Comparison of ENCODE assay signal across 15 cellular contexts in the genomic region with DNA sequence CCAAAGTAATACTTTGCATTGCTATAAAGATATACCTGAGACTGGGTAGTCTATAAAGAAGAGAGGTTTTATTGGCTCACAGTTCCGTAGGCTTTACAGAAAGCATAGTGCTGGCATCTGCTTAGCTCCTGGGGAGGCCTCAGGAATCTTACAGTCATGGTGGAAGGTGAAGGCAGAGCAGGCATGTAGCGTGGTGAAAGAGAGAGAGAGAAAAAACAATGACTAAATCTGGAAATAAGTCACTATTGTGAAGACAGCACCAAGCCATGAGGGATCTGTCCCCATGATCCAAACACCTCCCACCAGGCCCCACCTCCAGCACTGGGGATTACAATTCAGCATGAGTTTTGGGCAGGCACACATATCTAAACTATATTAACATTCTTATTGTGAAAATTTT.
"Had no signal": no experiment of that assay in that cellular context is flagged by ENCODE, and none has a peak within 500 bp of the region (broad histone marks: within the 10 kb centered on the region; RNA-seq: fewer than 3 reads in every experiment).

No MANE protein-coding gene starts in this region.

- H3K4me3 Mint-ChIP-seq: brain; stimulated activated naive B cell treated with anti-CD40 and anti-IgM and Interleukin-4, amounts not matched to agents 10 μg/mL and 1 μg/mL and 100 μg/mL, for 72 hours had no signal

- H3K4me3 ChIP-seq: left ventricle myocardium inferior, tibial artery had no signal

- ATAC-seq: stimulated activated naive B cell treated with anti-CD40 and anti-IgM and Interleukin-4, amounts not matched to agents 10 μg/mL and 1 μg/mL and 100 μg/mL, for 72 hours had no signal

- FAIRE-seq: urothelium cell line had no signal

- H3K27ac Mint-ChIP-seq: brain; naive thymus-derived CD8-positive, alpha-beta T cell; stimulated activated naive B cell treated with anti-CD40 and anti-IgM and Interleukin-4, amounts not matched to agents 10 μg/mL and 1 μg/mL and 100 μg/mL, for 72 hours had no signal

- H3K4me1 ChIP-seq: tibial artery had no signal

- H3K27me3 Mint-ChIP-seq: brain; central memory CD8-positive, alpha-beta T cell; naive thymus-derived CD8-positive, alpha-beta T cell; stimulated activated naive B cell treated with anti-CD40 and anti-IgM and Interleukin-4, amounts not matched to agents 10 μg/mL and 1 μg/mL and 100 μg/mL, for 72 hours had no signal

- DNase-seq: activated gamma-delta T cell treated with Interleukin-2 at 50 U/mL for 16 hours; amygdala; effector CD8-positive, alpha-beta T cell; foreskin fibroblast; hippocampal formation; left ventricle myocardium inferior; naive thymus-derived CD8-positive, alpha-beta T cell; stimulated activated CD4-positive, alpha-beta T cell treated with anti-CD3 and anti-CD28 coated beads, Interleukin-12 subunit alpha, Interleukin-12 subunit beta, amount 100 ng/mL, for 4 hours; stimulated activated CD4-positive, alpha-beta T cell treated with anti-CD3 and anti-CD28 coated beads, Interleukin-2, amount 100 ng/mL, for 48 hours; stimulated activated naive B cell treated with anti-CD40 and anti-IgM and Interleukin-4, amounts not matched to agents 10 μg/mL and 1 μg/mL and 100 μg/mL, for 72 hours; tibial artery; WERI-Rb-1 had no signal

- H3K36me3 ChIP-seq: WERI-Rb-1 had no signal

- H3K9me3 ChIP-seq: left ventricle myocardium inferior, tibial artery had no signal

- H3K27me3 ChIP-seq: tibial artery had no signal

- H3K27ac ChIP-seq: left ventricle myocardium inferior, tibial artery, WERI-Rb-1 had no signal
